In genomic region chr17:30961213-30962188, GRCh38 we compare ENCODE assay signal across 11 cellular contexts. TPM values are rescaled to one million over a fixed set of nuclear protein-coding genes. Genes with fewer than 3 reads are reported as not detected.
DNase-seq lines count a peak whose midpoint lies in the region; ATAC-seq, FAIRE-seq and TF ChIP-seq lines count a peak whose summit lies in the region.
"Had no signal": no experiment of that assay in that cellular context is flagged by ENCODE, and none has a peak within 500 bp of the region (broad histone marks: within the 10 kb centered on the region; RNA-seq: fewer than 3 reads in every experiment).

No MANE protein-coding gene starts in this region.

- no peak overlapping the region for H3K23ac ChIP-seq in mesenchymal stem cell (ENCODE audit: low read length in 2 of 2)

- 89% methylated on average over 6 of the region's 9 CpGs for WGBS in mesenchymal stem cell

- H3K9ac ChIP-seq in SU-DHL-6 (ENCODE audit: low read length) (peak overlapping the region; percentile 55), mesenchymal stem cell (ENCODE audit: low read length) (no peak overlapping the region)
- H3K9ac ChIP-seq: parathyroid adenoma had no signal

- H4K20me1 ChIP-seq in SU-DHL-6 (ENCODE audit: low read depth, low read length) = no peaks in the 10 kb centered on the region

- H3K4ac ChIP-seq in mesenchymal stem cell (ENCODE audit: low read depth in 1 of 2, low read length in 2 of 2) = no peak overlapping the region

- ATAC-seq in HG02610 (IDR thresholded peaks at IDR 0.05; ENCODE audit: unreplicated experiment) (peak; percentile 68), HG03442 (IDR thresholded peaks at IDR 0.05; ENCODE audit: unreplicated experiment) (no peak), GM21737 (IDR thresholded peaks at IDR 0.05; ENCODE audit: unreplicated experiment) (no peak)

- H3K79me2 ChIP-seq in SU-DHL-6 (ENCODE audit: insufficient read depth, low read length) = no peaks in the 10 kb centered on the region
- H3K79me2 ChIP-seq: parathyroid adenoma had no signal

- H2BK120ac ChIP-seq in mesenchymal stem cell (ENCODE audit: low read depth, low read length) = no peak overlapping the region

- H3K36me3 ChIP-seq in SU-DHL-6 (ENCODE audit: low read length) = no peaks in the 10 kb centered on the region
- no peaks in the 10 kb centered on the region for H3K36me3 ChIP-seq in mesenchymal stem cell (ENCODE audit: control insufficient read depth in 1 of 2, insufficient read depth in 2 of 2, low read depth in 1 of 2, low read length in 2 of 2)

- H3K18ac ChIP-seq in mesenchymal stem cell (ENCODE audit: low read depth in 1 of 2, low read length in 2 of 2) = no peak overlapping the region

- H3K27ac ChIP-seq in SU-DHL-6 (ENCODE audit: low read depth, low read length) (peak overlapping the region; percentile 93), mesenchymal stem cell (ENCODE audit: low read length, poor library complexity, severe bottlenecking) (no peak overlapping the region)
- H3K27ac ChIP-seq: 22Rv1, parathyroid adenoma had no signal

- no peak overlapping the region for H2AK5ac ChIP-seq in mesenchymal stem cell (ENCODE audit: low read length, severe bottlenecking)

- no peak for FAIRE-seq in HTR-8/SVneo (lab: Jason Lieb, UNC)

- H3K14ac ChIP-seq in mesenchymal stem cell (ENCODE audit: low read length in 2 of 2) = no peak overlapping the region

- H2BK15ac ChIP-seq in mesenchymal stem cell (ENCODE audit: low read depth, poor library complexity, severe bottlenecking) = no peak overlapping the region

- no peak overlapping the region for H2BK5ac ChIP-seq in mesenchymal stem cell (ENCODE audit: low read depth, low read length, poor library complexity, severe bottlenecking)

- peaks cover 3% of the 10 kb centered on the region for H3K4me1 ChIP-seq in mesenchymal stem cell (ENCODE audit: control insufficient read depth, insufficient read depth, low read depth, low read length)
- H3K4me1 ChIP-seq: parathyroid adenoma had no signal

- no peaks in the 10 kb centered on the region for H3K79me1 ChIP-seq in mesenchymal stem cell (replicated peaks; ENCODE audit: low read length, poor library complexity, severe bottlenecking)

- H3K27me3 ChIP-seq in SU-DHL-6 (ENCODE audit: low read length) (no peaks in the 10 kb centered on the region), mesenchymal stem cell (ENCODE audit: control insufficient read depth in 1 of 2, insufficient read depth in 1 of 2, low read length in 2 of 2) (peaks cover 0 to 5% of the 10 kb centered on the region in 2 experiments)

- H3K9me2 ChIP-seq in SU-DHL-6 (replicated peaks; ENCODE audit: insufficient read depth, low read length) = no peaks in the 10 kb centered on the region

- H3K4me3 ChIP-seq in SU-DHL-6 (ENCODE audit: insufficient read depth, low read length, poor library complexity, severe bottlenecking) (peak overlapping the region; percentile 32), mesenchymal stem cell (ENCODE audit: insufficient read depth in 1 of 2, low read depth in 1 of 2, low read length in 2 of 2) (no peak overlapping the region)

- H3K4me2 ChIP-seq in SU-DHL-6 (ENCODE audit: low read depth, low read length, poor library complexity, severe bottlenecking) = peak overlapping the region; percentile 76
- H3K4me2 ChIP-seq in mesenchymal stem cell (ENCODE audit: low read length, poor library complexity, severe bottlenecking) = no peak overlapping the region

- H2AFZ ChIP-seq in SU-DHL-6 (ENCODE audit: low read depth, low read length, severe bottlenecking) = peak overlapping the region; percentile 21
- no peak overlapping the region for H2AFZ ChIP-seq in mesenchymal stem cell (ENCODE audit: low read depth, low read length)
- H2AFZ ChIP-seq: parathyroid adenoma had no signal

- H3F3A ChIP-seq in SU-DHL-6 (ENCODE audit: insufficient read depth) = peaks cover 52% of the 10 kb centered on the region

- H4K8ac ChIP-seq in mesenchymal stem cell (ENCODE audit: low read length) = no peak overlapping the region

- H4K91ac ChIP-seq in mesenchymal stem cell (ENCODE audit: low read length) = peak overlapping the region; percentile 12

- no peak overlapping the region for H2BK12ac ChIP-seq in mesenchymal stem cell (ENCODE audit: low read length in 2 of 2)

- peak; percentile 22 for DNase-seq in DMS53 (lab: John Stamatoyannopoulos, UW)
- no peak for DNase-seq in DMS53 treated with DMSO at 0.1 percent for 48 hours (lab: John Stamatoyannopoulos, UW; ENCODE audit: unreplicated experiment)
- DNase-seq in mesenchymal stem cell = no peak
- DNase-seq in HTR-8/SVneo (ENCODE audit: insufficient read length, low spot score) = no peak
- DNase-seq: foreskin fibroblast had no signal

- H3K9me3 ChIP-seq in SU-DHL-6 (ENCODE audit: insufficient read depth, low read length) (no peaks in the 10 kb centered on the region), mesenchymal stem cell (ENCODE audit: control insufficient read depth, low read length) (no peaks in the 10 kb centered on the region)

- TF ChIP-seq CTCF in SU-DHL-6 (IDR thresholded peaks at IDR 0.05; ENCODE audit: insufficient read depth, low read length, poor library complexity, severe bottlenecking) = no peak

RNA-seq across cellular contexts. Expression of gene RNF135, which starts 9.3 kb away (rescaled TPM):
- 7.8 TPM for polyA plus RNA-seq in mesenchymal stem cell (2013, experiment 1 of 2)
- polyA plus RNA-seq in mesenchymal stem cell (2013, experiment 2 of 2) = 7.4 TPM

RNA-seq across cellular contexts. Expression of gene ADAP2, which starts 39.8 kb away (rescaled TPM):
- 10.4 TPM for polyA plus RNA-seq in mesenchymal stem cell (2013, experiment 1 of 2)
- 11.5 TPM for polyA plus RNA-seq in mesenchymal stem cell (2013, experiment 2 of 2)

RNA-seq across cellular contexts. Expression of gene TEFM, which starts 55.5 kb away (rescaled TPM):
- 12.5 TPM for polyA plus RNA-seq in mesenchymal stem cell (2013, experiment 1 of 2)
- 12.6 TPM for polyA plus RNA-seq in mesenchymal stem cell (2013, experiment 2 of 2)
